Comparison of ENCODE assay signal across 18 cellular contexts in genomic region chr16:86128246-86128645, GRCh38.
DNase-seq lines count a peak whose midpoint lies in the region; ATAC-seq and TF ChIP-seq lines count a peak whose summit lies in the region.
"Had no signal": no experiment of that assay in that cellular context is flagged by ENCODE, and none has a peak within 500 bp of the region (broad histone marks: within the 10 kb centered on the region; RNA-seq: fewer than 3 reads in every experiment).

No MANE protein-coding gene starts in this region.

- no peaks in the 10 kb centered on the region for H3K4me1 Mint-ChIP-seq in natural killer cell treated with Interleukin-12 subunit alpha and Interleukin-12 subunit beta and Interleukin-15 and Interleukin-18, amount 100 ng/mL, for 72 hours (ENCODE audit: low read depth in 2 of 2)
- no peaks in the 10 kb centered on the region for H3K4me1 Mint-ChIP-seq in natural killer cell
- H3K4me1 Mint-ChIP-seq: B cell had no signal

- H3K27me3 ChIP-seq in sigmoid colon: no peaks in the 10 kb centered on the region
- H3K27me3 ChIP-seq: BLaER1 treated with 17β-estradiol and CSF1 and Interleukin-3, amounts not matched to agents 10 nM and 100 nM had no signal

- H3K4me3 Mint-ChIP-seq in natural killer cell treated with Interleukin-12 subunit alpha and Interleukin-12 subunit beta and Interleukin-15 and Interleukin-18, amount 100 ng/mL, for 72 hours: no peak overlapping the region
- H3K4me3 Mint-ChIP-seq in natural killer cell: no peak overlapping the region
- H3K4me3 Mint-ChIP-seq: B cell; CD4-positive, alpha-beta T cell; CD8-positive, alpha-beta T cell had no signal

- DNase-seq in cardiac septum (ENCODE audit: low spot score) (peak; percentile 72), Right ventricle myocardium superior (no peak), natural killer cell (no peak), sigmoid colon (peak; percentile 21), NCI-H2107 treated with DMSO at 0.1 percent for 48 hours (lab: John Stamatoyannopoulos, UW; ENCODE audit: unreplicated experiment) (no peak)
- peak; percentile 48 for DNase-seq in natural killer cell treated with Interleukin-12 subunit alpha and Interleukin-12 subunit beta and Interleukin-15 and Interleukin-18, amount 100 ng/mL, for 72 hours (ENCODE audit: low spot score)
- DNase-seq: AML-193; Caco-2; Calu3; CD4-positive, alpha-beta T cell; CD8-positive, alpha-beta T cell; DMS79 treated with DMSO at 0.1 percent for 48 hours; GF-D8 had no signal

- no peak overlapping the region for H3K4me3 ChIP-seq in sigmoid colon
- H3K4me3 ChIP-seq: A549; BLaER1 treated with 17β-estradiol and CSF1 and Interleukin-3, amounts not matched to agents 10 nM and 100 nM had no signal

- WGBS in sigmoid colon, 2 donors: 89 to 93% methylated on average over 9 of the region's 9 CpGs

- H3K9me3 ChIP-seq in sigmoid colon: no peaks in the 10 kb centered on the region
- H3K9me3 ChIP-seq: A549; BLaER1 treated with 17β-estradiol and CSF1 and Interleukin-3, amounts not matched to agents 10 nM and 100 nM; Caco-2 had no signal

- no peak for TF ChIP-seq EP300 in sigmoid colon (IDR thresholded peaks at IDR 0.05)

- TF ChIP-seq CTCF in natural killer cell (IDR thresholded peaks at IDR 0.05): no peak
- no peak for TF ChIP-seq CTCF in sigmoid colon (IDR thresholded peaks at IDR 0.05)

- H3K9me3 Mint-ChIP-seq in natural killer cell treated with Interleukin-12 subunit alpha and Interleukin-12 subunit beta and Interleukin-15 and Interleukin-18, amount 100 ng/mL, for 72 hours: no peaks in the 10 kb centered on the region
- H3K9me3 Mint-ChIP-seq in natural killer cell: no peaks in the 10 kb centered on the region
- H3K9me3 Mint-ChIP-seq: CD4-positive, alpha-beta T cell; CD8-positive, alpha-beta T cell had no signal

- ATAC-seq in Right ventricle myocardium superior (ENCODE audit: poor library complexity) (no peak), natural killer cell (no peak)
- no peak for ATAC-seq in natural killer cell treated with Interleukin-12 subunit alpha and Interleukin-12 subunit beta and Interleukin-15 and Interleukin-18, amount 100 ng/mL, for 72 hours
- ATAC-seq: A549; CD8-positive, alpha-beta T cell had no signal

- TF ChIP-seq POLR2A in sigmoid colon (IDR thresholded peaks at IDR 0.05): no peak

- H3K27me3 Mint-ChIP-seq in natural killer cell treated with Interleukin-12 subunit alpha and Interleukin-12 subunit beta and Interleukin-15 and Interleukin-18, amount 100 ng/mL, for 72 hours: peaks cover 7 to 17% of the 10 kb centered on the region in 2 donors
- peaks cover 5 to 34% of the 10 kb centered on the region in 2 donors for H3K27me3 Mint-ChIP-seq in natural killer cell (ENCODE audit: low read depth in 2 of 2)

- H3K4me1 ChIP-seq in sigmoid colon: no peaks in the 10 kb centered on the region
- H3K4me1 ChIP-seq: A549; BLaER1 treated with 17β-estradiol and CSF1 and Interleukin-3, amounts not matched to agents 10 nM and 100 nM; Caco-2 had no signal

- H3K36me3 Mint-ChIP-seq in natural killer cell treated with Interleukin-12 subunit alpha and Interleukin-12 subunit beta and Interleukin-15 and Interleukin-18, amount 100 ng/mL, for 72 hours: no peaks in the 10 kb centered on the region
- H3K36me3 Mint-ChIP-seq in natural killer cell: no peaks in the 10 kb centered on the region
- H3K36me3 Mint-ChIP-seq: CD8-positive, alpha-beta T cell had no signal

- intact Hi-C loops in cardiac septum (cut with DNase I): no loop called here
- intact Hi-C loops in Right ventricle myocardium superior (cut with DNase I): no loop called here
- intact Hi-C loops in natural killer cell (cut with micrococcal nuclease): no loop called here
- intact Hi-C loops in sigmoid colon (cut with DNase I): no loop called here

- H3K27ac Mint-ChIP-seq in natural killer cell treated with Interleukin-12 subunit alpha and Interleukin-12 subunit beta and Interleukin-15 and Interleukin-18, amount 100 ng/mL, for 72 hours: no peak overlapping the region
- no peak overlapping the region for H3K27ac Mint-ChIP-seq in natural killer cell
- H3K27ac Mint-ChIP-seq: B cell; CD4-positive, alpha-beta T cell; CD8-positive, alpha-beta T cell had no signal

- H3K36me3 ChIP-seq in sigmoid colon: no peaks in the 10 kb centered on the region
- H3K36me3 ChIP-seq: BLaER1 treated with 17β-estradiol and CSF1 and Interleukin-3, amounts not matched to agents 10 nM and 100 nM had no signal

- H3K27ac ChIP-seq in sigmoid colon: no peak overlapping the region
- H3K27ac ChIP-seq: 22Rv1; A549; BLaER1 treated with 17β-estradiol and CSF1 and Interleukin-3, amounts not matched to agents 10 nM and 100 nM; C4-2B had no signal

Comparison
In these comparisons a context has a peak if more than half of its experiments do, and no peak if none do; other contexts are left out.
1. DNase-seq: peak in cardiac septum (single experiment), natural killer cell treated with Interleukin-12 subunit alpha and Interleukin-12 subunit beta and Interleukin-15 and Interleukin-18, amount 100 ng/mL, for 72 hours (single experiment) and sigmoid colon (single experiment); none in Right ventricle myocardium superior (single experiment), natural killer cell (single experiment) and NCI-H2107 treated with DMSO at 0.1 percent for 48 hours (single experiment).